Comparison of ENCODE assay signal across 10 cellular contexts in the genomic region with DNA sequence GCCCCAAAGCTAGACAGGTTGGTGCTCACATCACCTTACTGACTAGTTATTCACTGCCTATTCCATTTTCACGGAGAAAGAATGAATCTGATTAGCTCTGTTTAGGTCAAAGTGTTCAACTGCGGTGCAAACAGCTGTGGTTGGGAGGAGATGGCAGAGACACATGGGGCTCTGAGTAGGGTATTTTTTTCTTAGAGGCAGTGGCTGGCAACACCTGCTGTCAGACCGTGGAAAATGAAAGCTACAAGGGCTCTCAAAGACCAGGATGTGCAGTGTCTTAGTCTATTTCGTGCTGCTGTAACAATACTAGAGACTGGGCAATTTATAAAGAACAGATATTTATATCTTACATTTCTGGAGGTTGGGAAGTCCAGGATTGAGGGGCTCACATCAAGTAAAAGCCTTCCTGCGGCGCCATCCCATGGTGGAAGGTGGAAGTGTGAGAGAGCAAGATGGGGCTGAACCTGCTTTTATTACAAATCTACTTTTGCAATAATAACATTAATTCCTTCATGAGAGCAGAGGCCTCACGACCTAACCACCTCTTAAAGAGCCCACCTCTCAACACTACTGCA. TPM values are rescaled to one million over a fixed set of nuclear protein-coding genes. Genes with fewer than 3 reads are reported as not detected.
DNase-seq lines count a peak whose midpoint lies in the region; ATAC-seq, FAIRE-seq and TF ChIP-seq lines count a peak whose summit lies in the region.
"Had no signal": no experiment of that assay in that cellular context is flagged by ENCODE, and none has a peak within 500 bp of the region (broad histone marks: within the 10 kb centered on the region; RNA-seq: fewer than 3 reads in every experiment).

No MANE protein-coding gene starts in this region.

- no peak overlapping the region for H4K8ac ChIP-seq in IMR-90 (ENCODE audit: low read depth in 2 of 2, low read length in 2 of 2)

- CTCF ChIA-PET in HepG2 (lab: Yijun Ruan, JAX; ENCODE audit: low intra/inter-chr PET ratio, low total read pairs): no interaction called here
- CTCF ChIA-PET in IMR-90 (lab: Yijun Ruan, JAX): interaction anchor here (0.7 kb wide), 1 partner anchor 19 kb away, joined by 3 read pairs; no protein-coding TSS in a partner anchor

- H3K9me3 Mint-ChIP-seq in stimulated activated naive CD8-positive, alpha-beta T cell treated with anti-CD3 and anti-CD28 coated beads, Interleukin-15, amount 100 ng/mL, for 72 hours: no peaks in the 10 kb centered on the region

- no peak for TF ChIP-seq EP300 in HepG2 (IDR thresholded peaks at IDR 0.05; ENCODE audit: low read depth in 2 of 2, low read length in 2 of 2)
- TF ChIP-seq EP300 in HepG2 (CRISPR knock-in tag; IDR thresholded peaks at IDR 0.05; ENCODE audit: borderline replicate concordance): no peak

- no peak overlapping the region for H3K27ac ChIP-seq in HepG2 (ENCODE audit: extremely low read length, insufficient read depth, low read length)
- no peak overlapping the region for H3K27ac ChIP-seq in right lobe of liver
- no peak overlapping the region for H3K27ac ChIP-seq in IMR-90 (ENCODE audit: insufficient read depth, low read length)
- H3K27ac ChIP-seq: epithelial cell of prostate had no signal

- peaks cover 9% of the 10 kb centered on the region for H3K4me1 Mint-ChIP-seq in stimulated activated naive CD8-positive, alpha-beta T cell treated with anti-CD3 and anti-CD28 coated beads, Interleukin-15, amount 100 ng/mL, for 72 hours

- H3K4me3 ChIP-seq in HepG2 (replicated peaks in 1 of 3; ENCODE audit: insufficient read depth in 1 of 3, low read depth in 2 of 3, low read length in 3 of 3) (no peak overlapping the region), right lobe of liver (no peak overlapping the region), IMR-90 (ENCODE audit: insufficient read depth, low read depth, low read length) (no peak overlapping the region), astrocyte of the cerebellum (ENCODE audit: low read depth, low read length) (no peak overlapping the region)
- H3K4me3 ChIP-seq: lung had no signal

- no peak overlapping the region for H4K5ac ChIP-seq in IMR-90 (ENCODE audit: low read depth, low read length)

- no peaks in the 10 kb centered on the region for H3K79me2 ChIP-seq in HepG2 (ENCODE audit: insufficient read depth, low read length)

- H3K4me2 ChIP-seq in HepG2 (ENCODE audit: low read depth, low read length): no peak overlapping the region
- no peak overlapping the region for H3K4me2 ChIP-seq in IMR-90 (ENCODE audit: low read depth, low read length)

- no TSS peak for BruUV-seq in HepG2 (replicated peaks; lab: Mats Ljungman, UMichigan)
- BruUV-seq in IMR-90 (replicated peaks; lab: Mats Ljungman, UMichigan): no TSS peak

- no peak for FAIRE-seq in HepG2 (lab: Jason Lieb, UNC)

- no peaks in the 10 kb centered on the region for H3K4me1 ChIP-seq in HepG2 (ENCODE audit: insufficient read depth, low read length)
- H3K4me1 ChIP-seq in right lobe of liver: no peaks in the 10 kb centered on the region
- H3K4me1 ChIP-seq in IMR-90 (ENCODE audit: control insufficient read depth, insufficient read depth, low read length): peaks cover under 1% of the 10 kb centered on the region; the same call in 1 of the 2 replicates

- no peak overlapping the region for H3K4me3 Mint-ChIP-seq in stimulated activated naive CD8-positive, alpha-beta T cell treated with anti-CD3 and anti-CD28 coated beads, Interleukin-15, amount 100 ng/mL, for 72 hours

- no peak overlapping the region for H2AK9ac ChIP-seq in IMR-90 (replicated peaks; ENCODE audit: low read depth, low read length, poor library complexity)

- H3K27me3 Mint-ChIP-seq in stimulated activated naive CD8-positive, alpha-beta T cell treated with anti-CD3 and anti-CD28 coated beads, Interleukin-15, amount 100 ng/mL, for 72 hours: no peaks in the 10 kb centered on the region

- no peak overlapping the region for H2BK15ac ChIP-seq in IMR-90 (ENCODE audit: low read depth, low read length)

- H3K56ac ChIP-seq in IMR-90 (ENCODE audit: extremely low read depth, insufficient read depth, low read length): no peak overlapping the region

- no peaks in the 10 kb centered on the region for H3K79me1 ChIP-seq in IMR-90 (ENCODE audit: low read depth in 1 of 2, low read length in 2 of 2)

- DNase-seq in HepG2 (ENCODE audit: low spot score): no peak
- DNase-seq in right lobe of liver: no peak
- no peak for DNase-seq in IMR-90
- DNase-seq in astrocyte of the cerebellum (ENCODE audit: low read depth): no peak
- DNase-seq in stimulated activated naive CD8-positive, alpha-beta T cell treated with anti-CD3 and anti-CD28 coated beads, Interleukin-15, amount 100 ng/mL, for 72 hours: peak in 1 of 2 donors; percentile 15
- no peak for DNase-seq in stimulated activated CD4-positive, alpha-beta T cell treated with anti-CD3 and anti-CD28 coated beads, Interleukin-15, amount 100 ng/mL, for 24 hours

- no peak overlapping the region for H2BK20ac ChIP-seq in IMR-90 (ENCODE audit: low read depth, low read length)

- TF ChIP-seq POLR2A in HepG2 (IDR thresholded peaks at IDR 0.05; ENCODE audit: insufficient read depth in 1 of 2, low read depth in 2 of 2, low read length in 2 of 2) (no peak), right lobe of liver (IDR thresholded peaks at IDR 0.05) (no peak), IMR-90 (IDR thresholded peaks at IDR 0.05; ENCODE audit: low read depth, low read length) (no peak)

- no peak overlapping the region for H2BK120ac ChIP-seq in IMR-90 (ENCODE audit: low read depth, low read length)

- peak; percentile 39 for TF ChIP-seq CTCF in HepG2 (CRISPR knock-in tag; IDR thresholded peaks at IDR 0.05)
- no peak for TF ChIP-seq CTCF in right lobe of liver (IDR thresholded peaks at IDR 0.05)
- TF ChIP-seq CTCF in IMR-90 (conservative IDR thresholded peaks at IDR 0.05; ENCODE audit: low read depth, low read length): 0 out of 2 replicates have a peak, but pooled peaks have one; percentile 27
- peak; percentile 11 for TF ChIP-seq CTCF in astrocyte of the cerebellum (IDR thresholded peaks at IDR 0.05; ENCODE audit: low read depth, low read length, missing control alignments)

- TF ChIP-seq RAD21 in HepG2 (CRISPR knock-in tag; IDR thresholded peaks at IDR 0.05): no peak
- no peak for TF ChIP-seq RAD21 in IMR-90 (IDR thresholded peaks at IDR 0.05; ENCODE audit: low read length)

- no peak overlapping the region for H3K14ac ChIP-seq in IMR-90 (replicated peaks; ENCODE audit: low read depth, low read length)

- H3K4ac ChIP-seq in IMR-90 (ENCODE audit: low read depth, low read length): no peak overlapping the region

- POLR2A ChIA-PET in HepG2 (lab: Yijun Ruan, JAX) (no interaction called here), IMR-90 (lab: Charles Lee; ENCODE audit: unreplicated experiment) (no interaction called here)

- H2BK5ac ChIP-seq in IMR-90 (ENCODE audit: low read depth, low read length, poor library complexity, severe bottlenecking): no peak overlapping the region

- H4K20me1 ChIP-seq in HepG2 (ENCODE audit: insufficient read depth, low read length) (no peaks in the 10 kb centered on the region), IMR-90 (ENCODE audit: insufficient read depth, low read length) (no peaks in the 10 kb centered on the region)

- H2AFZ ChIP-seq in HepG2 (ENCODE audit: low read length) (no peak overlapping the region), IMR-90 (replicated peaks; ENCODE audit: low read length, poor library complexity) (no peak overlapping the region)

- H3K9ac ChIP-seq in HepG2 (ENCODE audit: insufficient read depth, low read depth, low read length) (no peak overlapping the region), IMR-90 (ENCODE audit: low read depth, low read length) (no peak overlapping the region)

- H3K27me3 ChIP-seq in HepG2 (ENCODE audit: control insufficient read depth in 1 of 2, insufficient read depth in 2 of 2, low read length in 2 of 2): no peaks in the 10 kb centered on the region
- no peaks in the 10 kb centered on the region for H3K27me3 ChIP-seq in right lobe of liver
- H3K27me3 ChIP-seq in IMR-90 (ENCODE audit: control insufficient read depth, insufficient read depth, low read length): no peaks in the 10 kb centered on the region; the same call in none of the 2 replicates

- no peak overlapping the region for H4K91ac ChIP-seq in IMR-90 (ENCODE audit: insufficient read depth, low read depth, low read length)

- H3K9me3 ChIP-seq in HepG2 (ENCODE audit: low read length): no peaks in the 10 kb centered on the region
- no peaks in the 10 kb centered on the region for H3K9me3 ChIP-seq in right lobe of liver
- H3K9me3 ChIP-seq in IMR-90 (ENCODE audit: control insufficient read depth, insufficient read depth, low read length): peaks cover 2% of the 10 kb centered on the region; the same call in 1 of the 2 replicates

- ATAC-seq in HepG2 (no peak), right lobe of liver (no peak), IMR-90 (ENCODE audit: low read depth) (no peak), HG03442 (IDR thresholded peaks at IDR 0.05; ENCODE audit: unreplicated experiment) (no peak), GM18868 (IDR thresholded peaks at IDR 0.05; ENCODE audit: unreplicated experiment) (no peak)
- peak; percentile 79 for ATAC-seq in stimulated activated naive CD8-positive, alpha-beta T cell treated with anti-CD3 and anti-CD28 coated beads, Interleukin-15, amount 100 ng/mL, for 72 hours

- H3K36me3 ChIP-seq in HepG2 (replicated peaks in 1 of 2; ENCODE audit: control insufficient read depth in 1 of 2, insufficient read depth in 2 of 2, low read length in 2 of 2): no peaks in the 10 kb centered on the region
- no peaks in the 10 kb centered on the region for H3K36me3 ChIP-seq in right lobe of liver
- H3K36me3 ChIP-seq in IMR-90 (ENCODE audit: control insufficient read depth, insufficient read depth, low read length): no peaks in the 10 kb centered on the region

- H3K9me1 ChIP-seq in IMR-90 (ENCODE audit: insufficient read depth, low read length): no peaks in the 10 kb centered on the region

- in situ Hi-C loops in HepG2 (cut with HindIII; ENCODE audit: extremely low pct_ligation_motif_present, low pct_unique_long_range_greater_than_20kb) (no loop called here), IMR-90 (cut with MboI; ENCODE audit: low sequenced_read_pairs) (no loop called here), astrocyte of the cerebellum (cut with HindIII; ENCODE audit: low sequenced_read_pairs) (no loop called here)

- no peak overlapping the region for H3K23ac ChIP-seq in IMR-90 (ENCODE audit: low read depth, low read length)

- no peak overlapping the region for H2AK5ac ChIP-seq in IMR-90 (ENCODE audit: low read depth, low read length)

- 17% methylated on average over 5 of the region's 7 CpGs for WGBS in HepG2 (ENCODE audit: low lambda C conversion rate)
- WGBS in right lobe of liver (ENCODE audit: insufficient coverage, low coverage, low lambda C conversion rate, missing lambda C conversion rate): 44% methylated on average over 7 of the region's 7 CpGs
- WGBS in IMR-90 (ENCODE audit: extremely low coverage in 2 of 2, insufficient read length in 1 of 2), 2 experiments: 80% methylated on average over 1 of the region's 7 CpGs; no CpG with 5 or more reads in 1 of the 2 experiments

- no peak overlapping the region for H3K18ac ChIP-seq in IMR-90 (ENCODE audit: low read depth, low read length)

- intact Hi-C loops in HepG2 (cut with micrococcal nuclease; ENCODE audit: unreplicated experiment): loop anchor here (5.0 kb wide), 1 partner anchor 180 kb away; no protein-coding TSS in a partner anchor
- intact Hi-C loops in right lobe of liver (cut with DNase I): no loop called here
- intact Hi-C loops in IMR-90 (cut with micrococcal nuclease): no loop called here

- dilution Hi-C loops in IMR-90 (cut with HindIII; ENCODE audit: low sequenced_read_pairs, unreplicated experiment): no loop called here

- H3K27ac Mint-ChIP-seq in stimulated activated naive CD8-positive, alpha-beta T cell treated with anti-CD3 and anti-CD28 coated beads, Interleukin-15, amount 100 ng/mL, for 72 hours: peak overlapping the region in 1 of 2 donors; percentile 88

RNA-seq across cellular contexts. Expression of a gene that starts 10.6 kb away (rescaled TPM):
- not detected in 2 replicates for total RNA-seq in HepG2 (2016; rRNA removed; fragmentation: Illumina TruSeq; extraction: Trizol)
- not detected in 2 replicates for total RNA-seq in HepG2 (2016; cell fraction: cytosol; rRNA removed; fragmentation: Illumina TruSeq; extraction: Trizol; ENCODE audit: low read depth)
- total RNA-seq in HepG2 (2016; cell fraction: insoluble cytoplasmic fraction; rRNA removed; fragmentation: Illumina TruSeq; extraction: Trizol): not detected in 2 replicates
- not detected in 2 replicates for total RNA-seq in HepG2 (2016; cell fraction: membrane; rRNA removed; fragmentation: Illumina TruSeq; extraction: Trizol)
- total RNA-seq in HepG2 (2016; cell fraction: nucleus; rRNA removed; fragmentation: Illumina TruSeq; extraction: Trizol): not detected in 2 replicates
- not detected in 2 replicates for polyA plus RNA-seq in HepG2 (2011; rRNA removed)
- polyA plus RNA-seq in HepG2 (2011; cell fraction: cytosol; rRNA removed): not detected in 2 replicates
- not detected in 2 replicates for polyA plus RNA-seq in HepG2 (2011; cell fraction: nucleus; rRNA removed)
- not detected in 2 replicates for polyA plus RNA-seq in HepG2 (2012)
- polyA plus RNA-seq in HepG2 (2016; cell fraction: cytosol; fragmentation: Illumina TruSeq; extraction: Trizol; ENCODE audit: low read depth): not detected in 2 replicates
- polyA plus RNA-seq in HepG2 (2016; cell fraction: insoluble cytoplasmic fraction; fragmentation: Illumina TruSeq; extraction: Trizol; ENCODE audit: low read depth): not detected in 2 replicates
- polyA plus RNA-seq in HepG2 (2016; cell fraction: membrane; fragmentation: Illumina TruSeq; extraction: Trizol; ENCODE audit: low read depth): not detected in 2 replicates
- not detected in 2 replicates for polyA plus RNA-seq in HepG2 (2016; cell fraction: nucleus; fragmentation: Illumina TruSeq; extraction: Trizol; ENCODE audit: insufficient read depth, low read depth)
- 0.10 TPM in 1 of 2 replicates, not detected in the other for polyA minus RNA-seq in HepG2 (2011; rRNA and poly(A)+ RNA removed; ENCODE audit: low replicate concordance)
- not detected in 2 replicates for polyA minus RNA-seq in HepG2 (2011; cell fraction: cytosol; rRNA and poly(A)+ RNA removed)
- polyA minus RNA-seq in HepG2 (2011; cell fraction: nucleus; rRNA and poly(A)+ RNA removed): not detected in 2 replicates
- total RNA-seq in right lobe of liver: not detected
- not detected in 2 replicates for total RNA-seq in IMR-90 (2012; rRNA removed)
- polyA plus RNA-seq in IMR-90 (2012; rRNA removed): not detected in 2 replicates
- not detected in 2 replicates for polyA plus RNA-seq in IMR-90 (2012; cell fraction: cytosol; rRNA removed)
- polyA plus RNA-seq in IMR-90 (2012; cell fraction: nucleus; rRNA removed; ENCODE audit: low replicate concordance): not detected in 2 replicates
- total RNA-seq: lung had no signal
- polyA plus RNA-seq: lung had no signal

Comparison
In these comparisons a context has a peak if more than half of its experiments do, and no peak if none do; other contexts are left out.
1. CTCF ChIP-seq: peak in HepG2 (single experiment), IMR-90 (single experiment) and astrocyte of the cerebellum (single experiment); none in right lobe of liver (0 of 4).